Comparison of ENCODE assay signal across 9 cellular contexts in the genomic region with DNA sequence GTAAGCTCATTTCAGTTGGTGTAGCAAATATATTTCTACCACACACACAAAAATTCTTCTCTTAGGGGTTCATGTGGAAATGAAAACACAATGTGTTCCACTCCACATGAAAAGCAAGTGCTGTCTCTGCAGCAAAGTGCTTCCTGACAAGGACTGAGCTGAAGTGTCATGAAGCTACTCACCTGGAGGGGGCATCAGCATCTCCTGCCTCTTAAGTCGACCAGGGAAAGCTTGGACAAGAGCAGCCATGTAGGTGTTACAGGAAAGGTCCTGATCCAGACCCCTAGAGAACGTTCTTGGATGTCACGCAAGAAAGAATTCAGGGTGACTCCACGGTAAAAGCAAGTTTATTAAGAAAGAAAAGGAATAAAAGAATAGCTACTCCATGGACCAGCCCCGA.
DNase-seq lines count a peak whose midpoint lies in the region; ATAC-seq and TF ChIP-seq lines count a peak whose summit lies in the region.
"Had no signal": no experiment of that assay in that cellular context is flagged by ENCODE, and none has a peak within 500 bp of the region (broad histone marks: within the 10 kb centered on the region; RNA-seq: fewer than 3 reads in every experiment).

No MANE protein-coding gene starts in this region.

- no peak overlapping the region for H3K4me3 ChIP-seq in PC-3 (ENCODE audit: low read length)
- H3K4me3 ChIP-seq in naive thymus-derived CD4-positive, alpha-beta T cell (ENCODE audit: low read length): no peak overlapping the region
- no peak overlapping the region for H3K4me3 ChIP-seq in spleen

- POLR2A ChIA-PET in PC-3 (lab: Charles Lee; ENCODE audit: unreplicated experiment): no interaction called here
- POLR2A ChIA-PET in naive thymus-derived CD4-positive, alpha-beta T cell (lab: Charles Lee): no interaction called here

- H2AFZ ChIP-seq in PC-3 (ENCODE audit: low read length): no peak overlapping the region

- H3K4me1 ChIP-seq in PC-3 (ENCODE audit: insufficient read depth, low read length): no peaks in the 10 kb centered on the region
- no peaks in the 10 kb centered on the region for H3K4me1 ChIP-seq in foreskin keratinocyte
- H3K4me1 ChIP-seq in naive thymus-derived CD4-positive, alpha-beta T cell (ENCODE audit: control insufficient read depth in 2 of 2, insufficient read depth in 2 of 2, low read length in 2 of 2): no peaks in the 10 kb centered on the region
- peaks cover 0 to 7% (median 0%) of the 10 kb centered on the region in 6 donors for H3K4me1 ChIP-seq in spleen

- intact Hi-C loops in PC-3 (cut with micrococcal nuclease): no loop called here
- intact Hi-C loops in naive thymus-derived CD4-positive, alpha-beta T cell (cut with micrococcal nuclease): loop anchor here in 1 of 2 donors (1.0 kb wide), 1 partner anchor 110 kb away; no protein-coding TSS in a partner anchor
- intact Hi-C loops in spleen (cut with DNase I; ENCODE audit: low total_unique reads): no loop called here

- no peaks in the 10 kb centered on the region for H3K79me2 ChIP-seq in PC-3 (ENCODE audit: low read length)

- no peak overlapping the region for H3K4me2 ChIP-seq in PC-3 (ENCODE audit: low read length)

- H4K20me1 ChIP-seq in PC-3 (ENCODE audit: low read length): no peaks in the 10 kb centered on the region

- H3K9ac ChIP-seq in PC-3 (ENCODE audit: low read length): no peak overlapping the region

- H3K27ac ChIP-seq in PC-3 (ENCODE audit: low read length): no peak overlapping the region
- H3K27ac ChIP-seq in foreskin keratinocyte: no peak overlapping the region
- no peak overlapping the region for H3K27ac ChIP-seq in naive thymus-derived CD4-positive, alpha-beta T cell (ENCODE audit: low read depth, low read length)
- H3K27ac ChIP-seq in spleen: no peak overlapping the region

- H3K9me3 Mint-ChIP-seq in activated T-cell treated with anti-CD3 and anti-CD28 coated beads, Interleukin-2, amount 50 U/mL, for 24 hours: no peaks in the 10 kb centered on the region
- no peaks in the 10 kb centered on the region for H3K9me3 Mint-ChIP-seq in naive thymus-derived CD4-positive, alpha-beta T cell

- no peak for TF ChIP-seq POLR2A in spleen (IDR thresholded peaks at IDR 0.05)

- H3F3A ChIP-seq in PC-3 (ENCODE audit: low read length, unreplicated experiment): no peaks in the 10 kb centered on the region

- no peaks in the 10 kb centered on the region for H3K4me1 Mint-ChIP-seq in activated T-cell treated with anti-CD3 and anti-CD28 coated beads, Interleukin-2, amount 50 U/mL, for 24 hours (ENCODE audit: low read depth)
- H3K4me1 Mint-ChIP-seq in naive thymus-derived CD4-positive, alpha-beta T cell: no peaks in the 10 kb centered on the region

- H3K27me3 ChIP-seq in PC-3 (ENCODE audit: low read length) (no peaks in the 10 kb centered on the region), foreskin keratinocyte (no peaks in the 10 kb centered on the region), spleen (replicated peaks in 1 of 7) (peaks cover 0 to 3% (median 0%) of the 10 kb centered on the region in 7 donors)
- H3K27me3 ChIP-seq in naive thymus-derived CD4-positive, alpha-beta T cell (ENCODE audit: control insufficient read depth in 2 of 2, insufficient read depth in 2 of 2, low read length in 2 of 2): no peaks in the 10 kb centered on the region

- no peak overlapping the region for H3K4me3 Mint-ChIP-seq in activated T-cell treated with anti-CD3 and anti-CD28 coated beads, Interleukin-2, amount 50 U/mL, for 24 hours
- no peak overlapping the region for H3K4me3 Mint-ChIP-seq in naive thymus-derived CD4-positive, alpha-beta T cell

- BruUV-seq in PC-3 (replicated peaks; lab: Mats Ljungman, UMichigan): no TSS peak

- DNase-seq in DMS53 (lab: John Stamatoyannopoulos, UW) (peak; percentile 61), PC-3 (peak; percentile 22), foreskin keratinocyte (no peak), spleen (no peak)
- no peak for DNase-seq in activated T-cell treated with anti-CD3 and anti-CD28 coated beads, Interleukin-2, amount 50 U/mL, for 24 hours
- no peak for DNase-seq in activated T-cell treated with anti-CD3 and anti-CD28 coated beads, Interleukin-2, amount 50 U/mL, for 1 hour
- no peak for DNase-seq in naive thymus-derived CD4-positive, alpha-beta T cell
- DNase-seq: NCI-H2171 treated with DMSO at 0.1 percent for 48 hours had no signal

- H3K36me3 ChIP-seq in PC-3 (ENCODE audit: low read depth, low read length) (no peaks in the 10 kb centered on the region), spleen (no peaks in the 10 kb centered on the region)
- H3K36me3 ChIP-seq in naive thymus-derived CD4-positive, alpha-beta T cell (ENCODE audit: control insufficient read depth in 2 of 3, insufficient read depth in 3 of 3, low read length in 3 of 3): no peaks in the 10 kb centered on the region

- H3K27me3 Mint-ChIP-seq in activated T-cell treated with anti-CD3 and anti-CD28 coated beads, Interleukin-2, amount 50 U/mL, for 24 hours: peaks cover under 1% of the 10 kb centered on the region
- H3K27me3 Mint-ChIP-seq in naive thymus-derived CD4-positive, alpha-beta T cell: peaks cover 0 to 17% (median 2%) of the 10 kb centered on the region in 5 donors

- H3K9me3 ChIP-seq in PC-3 (ENCODE audit: low read length) (no peaks in the 10 kb centered on the region), spleen (no peaks in the 10 kb centered on the region)
- H3K9me3 ChIP-seq in naive thymus-derived CD4-positive, alpha-beta T cell (ENCODE audit: control insufficient read depth in 2 of 3, low read length in 3 of 3): no peaks in the 10 kb centered on the region

- H3K27ac Mint-ChIP-seq in activated T-cell treated with anti-CD3 and anti-CD28 coated beads, Interleukin-2, amount 50 U/mL, for 24 hours: no peak overlapping the region
- no peak overlapping the region for H3K27ac Mint-ChIP-seq in naive thymus-derived CD4-positive, alpha-beta T cell

- no peaks in the 10 kb centered on the region for H3K9me2 ChIP-seq in PC-3 (replicated peaks; ENCODE audit: low read length)

- TF ChIP-seq CTCF in GM12872 (IDR thresholded peaks at IDR 0.05; ENCODE audit: insufficient read depth, low read depth, low read length) (peak; percentile 61), PC-3 (conservative IDR thresholded peaks at IDR 0.05; ENCODE audit: low read depth, low read length) (peak; percentile 36), foreskin keratinocyte (conservative IDR thresholded peaks at IDR 0.05) (peak; percentile 26), spleen (IDR thresholded peaks at IDR 0.05 in 8 of 11, conservative IDR thresholded peaks at IDR 0.05 in 3 of 11) (peak in 1 of 11 experiments; percentile 6)

- no peak for ATAC-seq in PC-3
- no peak for ATAC-seq in foreskin keratinocyte
- no peak for ATAC-seq in naive thymus-derived CD4-positive, alpha-beta T cell

- no peaks in the 10 kb centered on the region for H3K36me3 Mint-ChIP-seq in activated T-cell treated with anti-CD3 and anti-CD28 coated beads, Interleukin-2, amount 50 U/mL, for 24 hours (ENCODE audit: low read depth)
- no peaks in the 10 kb centered on the region for H3K36me3 Mint-ChIP-seq in naive thymus-derived CD4-positive, alpha-beta T cell

- 76 to 84% (median 79%) methylated on average over 5 of the region's 5 CpGs for WGBS in spleen, 5 donors

- CTCF ChIA-PET in PC-3 (lab: Charles Lee): interaction anchor here (0.7 kb wide), 1 partner anchor 29 kb away, joined by 3 read pairs; no protein-coding TSS in a partner anchor
- CTCF ChIA-PET in naive thymus-derived CD4-positive, alpha-beta T cell (lab: Charles Lee): no interaction called here

Comparison
In these comparisons a context has a peak if more than half of its experiments do, and no peak if none do; other contexts are left out.
1. DNase-seq: peak in DMS53 (single experiment) and PC-3 (single experiment); none in foreskin keratinocyte (0 of 2), activated T-cell treated with anti-CD3 and anti-CD28 coated beads, Interleukin-2, amount 50 U/mL, for 24 hours (single experiment), activated T-cell treated with anti-CD3 and anti-CD28 coated beads, Interleukin-2, amount 50 U/mL, for 1 hour (single experiment), naive thymus-derived CD4-positive, alpha-beta T cell (0 of 9) and spleen (single experiment).